ENCODE assay signal across 21 cellular contexts in genomic region chr14:101167428-101167827, GRCh38.
"Had no signal": no experiment of that assay in that cellular context is flagged by ENCODE, and none has a peak within 500 bp of the region (broad histone marks: within the 10 kb centered on the region; RNA-seq: fewer than 3 reads in every experiment).

No MANE protein-coding gene starts in this region.

- H3K4me3 Mint-ChIP-seq: activated CD4-positive, alpha-beta memory T cell treated with anti-CD3 and anti-CD28 coated beads, Interleukin-2, amount 10 ng/mL, durations not matched to agents 7 days and 5 days; activated CD4-positive, alpha-beta T cell treated with anti-CD3 and anti-CD28 coated beads, Interleukin-2, amount 10 ng/mL, durations not matched to agents 24 days and 14 days; activated naive CD4-positive, alpha-beta T cell treated with anti-CD3 and anti-CD28 coated beads for 36 hours; activated T-cell treated with anti-CD3 and anti-CD28 coated beads, Interleukin-2, amount 50 U/mL, for 72 hours; memory B cell; nephron; stimulated activated naive CD8-positive, alpha-beta T cell treated with anti-CD3 and anti-CD28 coated beads, Interleukin-15, amount 100 ng/mL, for 72 hours had no signal

- H3K4me1 ChIP-seq: gastroesophageal sphincter, heart left ventricle, psoas muscle, tibial artery had no signal

- H3K27me3 Mint-ChIP-seq: activated CD4-positive, alpha-beta memory T cell treated with anti-CD3 and anti-CD28 coated beads, Interleukin-2, amount 10 ng/mL, durations not matched to agents 7 days and 5 days; activated CD4-positive, alpha-beta T cell treated with anti-CD3 and anti-CD28 coated beads, Interleukin-2, amount 10 ng/mL, durations not matched to agents 24 days and 14 days; stimulated activated naive CD8-positive, alpha-beta T cell treated with anti-CD3 and anti-CD28 coated beads, Interleukin-15, amount 100 ng/mL, for 72 hours had no signal

- DNase-seq: activated CD4-positive, alpha-beta memory T cell treated with anti-CD3 and anti-CD28 coated beads, Interleukin-2, amount 10 ng/mL, durations not matched to agents 7 days and 5 days; activated CD4-positive, alpha-beta T cell treated with anti-CD3 and anti-CD28 coated beads, Interleukin-2, amount 10 ng/mL, durations not matched to agents 24 days and 14 days; activated effector memory CD4-positive, alpha-beta T cell treated with Interleukin-2 at 50 U/mL for 16 hours; activated naive CD4-positive, alpha-beta T cell treated with anti-CD3 and anti-CD28 coated beads for 36 hours; activated T-cell treated with anti-CD3 and anti-CD28 coated beads, Interleukin-2, amount 50 U/mL, for 72 hours; cortex of kidney; heart left ventricle; islet precursor cell; left cardiac atrium; ovary; psoas muscle; right cardiac atrium; stimulated activated CD4-positive, alpha-beta T cell treated with anti-CD3 and anti-CD28 coated beads, Interleukin-1b, Interleukin-23, amount 100 ng/mL, for 48 hours; stimulated activated naive CD8-positive, alpha-beta T cell treated with anti-CD3 and anti-CD28 coated beads, Interleukin-15, amount 100 ng/mL, for 72 hours; T-helper 9 cell; tibial artery had no signal

- H3K9me3 ChIP-seq: neutrophil, ovary had no signal

- H3K27ac ChIP-seq: epithelial cell of prostate, gastroesophageal sphincter, heart left ventricle, neutrophil, ovary, psoas muscle, tibial artery had no signal

- H3K27ac Mint-ChIP-seq: activated CD4-positive, alpha-beta memory T cell treated with anti-CD3 and anti-CD28 coated beads, Interleukin-2, amount 10 ng/mL, durations not matched to agents 7 days and 5 days; activated CD4-positive, alpha-beta T cell treated with anti-CD3 and anti-CD28 coated beads, Interleukin-2, amount 10 ng/mL, durations not matched to agents 24 days and 14 days; activated naive CD4-positive, alpha-beta T cell treated with anti-CD3 and anti-CD28 coated beads for 36 hours; activated T-cell treated with anti-CD3 and anti-CD28 coated beads, Interleukin-2, amount 50 U/mL, for 72 hours; memory B cell; nephron; stimulated activated naive CD8-positive, alpha-beta T cell treated with anti-CD3 and anti-CD28 coated beads, Interleukin-15, amount 100 ng/mL, for 72 hours had no signal

- H3K27me3 ChIP-seq: gastroesophageal sphincter, heart left ventricle, neutrophil, ovary, tibial artery had no signal

- H3K9me3 Mint-ChIP-seq: activated CD4-positive, alpha-beta memory T cell treated with anti-CD3 and anti-CD28 coated beads, Interleukin-2, amount 10 ng/mL, durations not matched to agents 7 days and 5 days had no signal

- H3K4me3 ChIP-seq: gastroesophageal sphincter, heart left ventricle, ovary, psoas muscle, tibial artery had no signal

- H3K36me3 Mint-ChIP-seq: memory B cell had no signal

- H3K4me1 Mint-ChIP-seq: activated CD4-positive, alpha-beta memory T cell treated with anti-CD3 and anti-CD28 coated beads, Interleukin-2, amount 10 ng/mL, durations not matched to agents 7 days and 5 days; activated CD4-positive, alpha-beta T cell treated with anti-CD3 and anti-CD28 coated beads, Interleukin-2, amount 10 ng/mL, durations not matched to agents 24 days and 14 days; memory B cell; nephron; stimulated activated naive CD8-positive, alpha-beta T cell treated with anti-CD3 and anti-CD28 coated beads, Interleukin-15, amount 100 ng/mL, for 72 hours had no signal

- ATAC-seq: activated T-cell treated with anti-CD3 and anti-CD28 coated beads, Interleukin-2, amount 50 U/mL, for 72 hours; gastroesophageal sphincter; heart left ventricle; left cardiac atrium; psoas muscle; right cardiac atrium; stimulated activated naive CD8-positive, alpha-beta T cell treated with anti-CD3 and anti-CD28 coated beads, Interleukin-15, amount 100 ng/mL, for 72 hours had no signal

- H3K36me3 ChIP-seq: gastroesophageal sphincter, heart left ventricle, neutrophil, ovary, tibial artery had no signal
